ENCODE assay signal across 8 cellular contexts in genomic region chr11:117143871-117144476, GRCh38. TPM values are rescaled to one million over a fixed set of nuclear protein-coding genes. Genes with fewer than 3 reads are reported as not detected.
DNase-seq lines count a peak whose midpoint lies in the region; ATAC-seq and TF ChIP-seq lines count a peak whose summit lies in the region.

A gene with protein sequence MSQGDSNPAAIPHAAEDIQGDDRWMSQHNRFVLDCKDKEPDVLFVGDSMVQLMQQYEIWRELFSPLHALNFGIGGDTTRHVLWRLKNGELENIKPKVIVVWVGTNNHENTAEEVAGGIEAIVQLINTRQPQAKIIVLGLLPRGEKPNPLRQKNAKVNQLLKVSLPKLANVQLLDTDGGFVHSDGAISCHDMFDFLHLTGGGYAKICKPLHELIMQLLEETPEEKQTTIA (plus strand): TSS chr11:117144287. CDS start chr11:117152448, 8,161 bp downstream.

- peak; percentile 68 for DNase-seq in NCI-H2081 treated with DMSO at 0.1 percent for 48 hours (lab: John Stamatoyannopoulos, UW)
- DNase-seq in T1000 (lab: John Stamatoyannopoulos, UW): peak; percentile 65
- DNase-seq in astrocyte of the hippocampus (ENCODE audit: low read depth, low spot score): peak; percentile 98
- peak; percentile 97 for DNase-seq in hepatocyte (ENCODE audit: low spot score)
- peak; percentile 81 for DNase-seq in renal cortical epithelial cell (ENCODE audit: low read depth)
- DNase-seq in aorta: peak; percentile 97 to 98

- peaks cover 48% of the 10 kb centered on the region for H3K79me2 ChIP-seq in hepatocyte

- intact Hi-C loops in aorta (cut with DNase I): loop anchor here in 1 of 2 donors (2.0 to 10.0 kb wide), 2 partner anchors 35 to 91 kb away; partner anchors contain the start of genes PCSK7, RNF214 and SIDT2

- peak within 1 kb of the TSS; percentile 98 for H3K4me2 ChIP-seq in hepatocyte

- H3K9me3 ChIP-seq in hepatocyte (ENCODE audit: low read depth): no peaks in the 10 kb centered on the region
- no peaks in the 10 kb centered on the region for H3K9me3 ChIP-seq in aorta (ENCODE audit: control insufficient read depth, low read length)

- H2AFZ ChIP-seq in hepatocyte: peak within 1 kb of the TSS; percentile 98

- ATAC-seq in GM18519 (IDR thresholded peaks at IDR 0.05; ENCODE audit: low FRiP score, unreplicated experiment) (peak; percentile 96), HG03045 (IDR thresholded peaks at IDR 0.05; ENCODE audit: unreplicated experiment) (peak; percentile 97), aorta (ENCODE audit: low FRiP score) (peak; percentile 99)

- peaks cover 44% of the 10 kb centered on the region for H4K20me1 ChIP-seq in hepatocyte (ENCODE audit: insufficient read depth, poor library complexity, severe bottlenecking)

- H3K4me1 ChIP-seq in hepatocyte (ENCODE audit: insufficient read depth) (peaks cover 18% of the 10 kb centered on the region), aorta (ENCODE audit: control insufficient read depth in 1 of 2, insufficient read depth in 2 of 2, low read length in 2 of 2) (peaks cover 0 to 2% of the 10 kb centered on the region in 2 donors)

- peak within 1 kb of the TSS; percentile 95 for H3K27ac ChIP-seq in hepatocyte
- peak within 1 kb of the TSS; percentile 71 to 88 for H3K27ac ChIP-seq in aorta (ENCODE audit: low read depth in 1 of 2, low read length in 2 of 2)

- peak; percentile 4 for TF ChIP-seq CTCF in hepatocyte (IDR thresholded peaks at IDR 0.05; ENCODE audit: poor library complexity)

- H3K36me3 ChIP-seq in hepatocyte (replicated peaks; ENCODE audit: insufficient read depth, low read depth) (no peaks in the 10 kb centered on the region), aorta (ENCODE audit: control insufficient read depth in 1 of 2, insufficient read depth in 2 of 2, low read length in 1 of 2) (no peaks in the 10 kb centered on the region)

- H3K27me3 ChIP-seq in hepatocyte (no peaks in the 10 kb centered on the region), aorta (ENCODE audit: control insufficient read depth in 1 of 2, insufficient read depth in 2 of 2, low read length in 1 of 2) (no peaks in the 10 kb centered on the region)

- no peaks in the 10 kb centered on the region for H3K9me2 ChIP-seq in hepatocyte (replicated peaks; ENCODE audit: insufficient read depth)

- H3K4me3 ChIP-seq in hepatocyte (peak within 1 kb of the TSS; percentile 99), aorta (ENCODE audit: low read length in 2 of 2) (peak within 1 kb of the TSS; percentile 70 to 80)

- under 1% methylated on average over 48 of the region's 48 CpGs for WGBS in hepatocyte (ENCODE audit: low lambda C conversion rate, missing lambda C conversion rate)
- WGBS in aorta, 2 donors: 0% methylated on average over 47 to 48 of the region's 48 CpGs

RNA-seq across cellular contexts. Expression of the gene that starts here (rescaled TPM):
- total RNA-seq in hepatocyte (93.3 and 103 TPM in 2 replicates), renal cortical epithelial cell (238 and 242 TPM in 2 replicates), aorta (10 to 100 TPM; 69.9 to 73.5 TPM)
- polyA plus RNA-seq in hepatocyte (30.8 and 31.0 TPM in 2 replicates), aorta (10 to 100 TPM; 18.2 to 20.5 TPM)

Comparison
In these comparisons a context has a peak if more than half of its experiments do, and no peak if none do; other contexts are left out.
1. Peak in every context shown above with its lines: DNase-seq, ATAC-seq, H3K4me3 ChIP-seq and H3K27ac ChIP-seq.